ENCODE assay signal across 8 cellular contexts in the genomic region with DNA sequence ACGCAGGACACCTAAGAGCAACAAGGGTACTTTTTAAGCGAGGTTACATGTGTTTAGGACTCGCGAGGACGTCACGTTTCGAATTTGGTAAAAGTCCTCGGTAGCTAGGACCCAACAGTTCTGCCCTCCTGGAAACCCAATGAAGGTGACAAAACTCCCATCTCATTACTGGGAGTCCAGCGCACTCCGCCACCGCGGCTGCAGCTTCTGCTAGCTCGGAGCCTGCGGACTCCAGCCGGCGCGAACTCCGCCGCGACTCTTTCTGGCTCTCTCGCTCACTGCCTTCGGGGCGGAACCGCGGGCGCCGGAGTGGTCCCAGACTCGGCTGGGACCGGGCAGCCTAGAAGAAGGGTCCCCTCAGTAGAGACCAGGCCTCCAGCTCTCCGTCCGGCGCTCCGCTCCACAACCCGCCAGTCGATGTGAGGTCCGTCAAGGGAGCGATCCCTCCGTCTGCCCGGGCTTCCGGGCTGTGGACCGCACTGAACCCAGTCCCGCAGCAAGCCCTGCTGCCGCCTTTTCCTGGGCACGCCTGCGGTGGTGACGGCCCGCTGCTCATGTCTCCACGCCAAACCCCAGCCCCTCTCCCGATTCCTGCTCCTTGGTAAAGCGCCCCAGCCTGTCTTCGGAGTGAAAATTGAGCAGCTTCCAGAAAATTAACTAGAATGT. TPM values are rescaled to one million over a fixed set of nuclear protein-coding genes. Genes with fewer than 3 reads are reported as not detected.
DNase-seq lines count a peak whose midpoint lies in the region; ATAC-seq, FAIRE-seq and TF ChIP-seq lines count a peak whose summit lies in the region.

No MANE protein-coding gene starts in this region.

- peaks cover 0 to 26% of the 10 kb centered on the region in 2 donors for H3K4me1 ChIP-seq in right atrium auricular region

- H3K4me3 Mint-ChIP-seq in activated T-cell treated with anti-CD3 and anti-CD28 coated beads, Interleukin-2, amount 50 U/mL, for 72 hours, result peak overlapping the region; percentile 89 to 96

- FAIRE-seq in D721Med (lab: Jason Lieb, UNC), result no peak

- peak overlapping the region; percentile 63 to 72 for H3K27ac ChIP-seq in right atrium auricular region

- no peaks in the 10 kb centered on the region for H3K9me3 ChIP-seq in right atrium auricular region

- no peak overlapping the region for H3K27ac Mint-ChIP-seq in activated T-cell treated with anti-CD3 and anti-CD28 coated beads, Interleukin-2, amount 50 U/mL, for 72 hours

- DNase-seq in GM03348 (ENCODE audit: low spot score) (peak; percentile 73), right atrium auricular region (ENCODE audit: low spot score) (peak; percentile 64), retinal pigment epithelial cell (ENCODE audit: low read depth) (no peak), D721Med (ENCODE audit: insufficient read length, low spot score) (no peak), NCI-H345 treated with DMSO at 0.1 percent for 48 hours (lab: John Stamatoyannopoulos, UW; ENCODE audit: unreplicated experiment) (no peak), DMS79 (lab: John Stamatoyannopoulos, UW) (no peak), NCI-H82 treated with DMSO at 0.1 percent for 48 hours (lab: John Stamatoyannopoulos, UW; ENCODE audit: unreplicated experiment) (no peak)
- DNase-seq in activated T-cell treated with anti-CD3 and anti-CD28 coated beads, Interleukin-2, amount 50 U/mL, for 72 hours, result no peak

- no peaks in the 10 kb centered on the region for H3K36me3 ChIP-seq in right atrium auricular region

- peaks cover 72% of the 10 kb centered on the region for H3K27me3 Mint-ChIP-seq in activated T-cell treated with anti-CD3 and anti-CD28 coated beads, Interleukin-2, amount 50 U/mL, for 72 hours (ENCODE audit: low read depth)

- TF ChIP-seq CTCF in right atrium auricular region (IDR thresholded peaks at IDR 0.05) (no peak), retinal pigment epithelial cell (conservative IDR thresholded peaks at IDR 0.05; ENCODE audit: low read depth, low read length) (no peak), D721Med (IDR thresholded peaks at IDR 0.05; ENCODE audit: insufficient read depth, missing control alignments) (no peak)

- no peaks in the 10 kb centered on the region for H3K9me3 Mint-ChIP-seq in activated T-cell treated with anti-CD3 and anti-CD28 coated beads, Interleukin-2, amount 50 U/mL, for 72 hours

- H3K4me3 ChIP-seq in right atrium auricular region (peak overlapping the region; percentile 63 to 67), retinal pigment epithelial cell (ENCODE audit: low read length) (peak overlapping the region; percentile 62)

- no peaks in the 10 kb centered on the region for H3K36me3 Mint-ChIP-seq in activated T-cell treated with anti-CD3 and anti-CD28 coated beads, Interleukin-2, amount 50 U/mL, for 72 hours (ENCODE audit: insufficient read depth in 2 of 2)

- peaks cover 48% of the 10 kb centered on the region for H3K4me1 Mint-ChIP-seq in activated T-cell treated with anti-CD3 and anti-CD28 coated beads, Interleukin-2, amount 50 U/mL, for 72 hours (ENCODE audit: low read depth)

- ATAC-seq in activated T-cell treated with anti-CD3 and anti-CD28 coated beads, Interleukin-2, amount 50 U/mL, for 72 hours (replicated peaks in 1 of 2), result peak; percentile 20 to 45

- H3K27me3 ChIP-seq in right atrium auricular region, result no peaks in the 10 kb centered on the region

RNA-seq across cellular contexts. Expression of a gene that starts 3.0 kb away (rescaled TPM):
- total RNA-seq in activated T-cell treated with anti-CD3 and anti-CD28 coated beads, Interleukin-2, amount 50 U/mL, for 72 hours, result not detected
- total RNA-seq in right atrium auricular region, result 10 to 100 TPM; 12.5 to 55.7 TPM

Comparison
In these comparisons a context has a peak if more than half of its experiments do, and no peak if none do; other contexts are left out.
1. DNase-seq: peak in GM03348 (single experiment) and right atrium auricular region (single experiment); none in activated T-cell treated with anti-CD3 and anti-CD28 coated beads, Interleukin-2, amount 50 U/mL, for 72 hours (0 of 2), retinal pigment epithelial cell (single experiment), D721Med (single experiment), NCI-H345 treated with DMSO at 0.1 percent for 48 hours (single experiment), DMS79 (single experiment) and NCI-H82 treated with DMSO at 0.1 percent for 48 hours (single experiment).
2. RNA of a gene that starts 3.0 kb away (total RNA-seq): 12.5 to 55.7 TPM in right atrium auricular region; not detected in activated T-cell treated with anti-CD3 and anti-CD28 coated beads, Interleukin-2, amount 50 U/mL, for 72 hours; every median in the first group is over 10 times any median in the second.